Comparison of ENCODE assay signal across 1 cellular context in genomic region chr14:23300687-23301223, GRCh38.
TF ChIP-seq lines count a peak whose summit lies in the region.

No MANE protein-coding gene starts in this region.

TF ChIP-seq in HepG2, 621 proteins besides CTCF, POLR2A, EP300 and RAD21 (continued from another document and continues in another):
- TF ChIP-seq DMAP1 (CRISPR knock-in tag; IDR thresholded peaks at IDR 0.05): no peak
- TF ChIP-seq ZNF678 (CRISPR knock-in tag; IDR thresholded peaks at IDR 0.05): no peak
- TF ChIP-seq DNMT1 (CRISPR knock-in tag; IDR thresholded peaks at IDR 0.05): no peak
- TF ChIP-seq ZNF335 (CRISPR knock-in tag; IDR thresholded peaks at IDR 0.05): peak; percentile 22; the same call in 1 of the 2 replicates
- peak; percentile 47; the same call in 1 of the 2 replicates for TF ChIP-seq FOXO1 (CRISPR knock-in tag; IDR thresholded peaks at IDR 0.05)
- TF ChIP-seq GATA4 (IDR thresholded peaks at IDR 0.05; ENCODE audit: borderline replicate concordance, low read depth): no peak
- no peak; the same call in 1 of the 2 replicates for TF ChIP-seq ZNF691 (CRISPR knock-in tag; IDR thresholded peaks at IDR 0.05; ENCODE audit: borderline replicate concordance, low read depth)
- TF ChIP-seq ARHGAP35 (CRISPR knock-in tag; IDR thresholded peaks at IDR 0.05; ENCODE audit: borderline replicate concordance): 0 out of 2 replicates have a peak, but pooled peaks have one; percentile 70
- no peak for TF ChIP-seq CHD2 (IDR thresholded peaks at IDR 0.05; ENCODE audit: low read depth, low read length)
- 0 out of 2 replicates have a peak, but pooled peaks have one; percentile 8 for TF ChIP-seq CHD4 (IDR thresholded peaks at IDR 0.05; ENCODE audit: borderline replicate concordance, low read length)
- no peak for TF ChIP-seq ZNF562 (CRISPR knock-in tag; IDR thresholded peaks at IDR 0.05; ENCODE audit: borderline replicate concordance)
- TF ChIP-seq TEAD3 (CRISPR knock-in tag; optimal IDR thresholded peaks at IDR 0.05; ENCODE audit: borderline replicate concordance): peak; percentile 58
- TF ChIP-seq FOSL1 (CRISPR knock-in tag; IDR thresholded peaks at IDR 0.05; ENCODE audit: borderline replicate concordance): no peak
- TF ChIP-seq ZNF580 (CRISPR knock-in tag; IDR thresholded peaks at IDR 0.05; ENCODE audit: borderline replicate concordance, low read depth): peak; percentile 7; the same call in 1 of the 2 replicates
- TF ChIP-seq KDM5B (CRISPR knock-in tag; IDR thresholded peaks at IDR 0.05; ENCODE audit: borderline replicate concordance): no peak
- 0 out of 2 replicates have a peak, but pooled peaks have one; percentile 56 for TF ChIP-seq ZNF713 (CRISPR knock-in tag; IDR thresholded peaks at IDR 0.05)
- TF ChIP-seq ZSCAN22 (CRISPR knock-in tag; IDR thresholded peaks at IDR 0.05): peak; percentile 52; the same call in 1 of the 2 replicates
- TF ChIP-seq ZNF224 (CRISPR knock-in tag; IDR thresholded peaks at IDR 0.05): 0 out of 2 replicates have a peak, but pooled peaks have one; percentile 43
- TF ChIP-seq CEBPG (CRISPR knock-in tag; IDR thresholded peaks at IDR 0.05): peak; percentile 2; the same call in 1 of the 2 replicates
- TF ChIP-seq NFAT5 (CRISPR knock-in tag; IDR thresholded peaks at IDR 0.05): no peak; the same call in 1 of the 2 replicates
- TF ChIP-seq CENPT (CRISPR knock-in tag; IDR thresholded peaks at IDR 0.05; ENCODE audit: low read depth): no peak
- 0 out of 2 replicates have a peak, but pooled peaks have one; percentile 10 for TF ChIP-seq ZKSCAN5 (CRISPR knock-in tag; IDR thresholded peaks at IDR 0.05)
- no peak for TF ChIP-seq ZNF275 (CRISPR knock-in tag; IDR thresholded peaks at IDR 0.05; ENCODE audit: borderline replicate concordance)
- TF ChIP-seq PCBP2 (optimal IDR thresholded peaks at IDR 0.05; ENCODE audit: low read depth, low read length, poor library complexity, severe bottlenecking): peak; percentile 51
- no peak; the same call in 1 of the 2 replicates for TF ChIP-seq ZNF34 (CRISPR knock-in tag; IDR thresholded peaks at IDR 0.05; ENCODE audit: borderline replicate concordance)
- TF ChIP-seq MLLT10 (CRISPR knock-in tag; IDR thresholded peaks at IDR 0.05): no peak
- peak; percentile 60 for TF ChIP-seq MTERF4 (CRISPR knock-in tag; IDR thresholded peaks at IDR 0.05)
- TF ChIP-seq ZNF12 (CRISPR knock-in tag; IDR thresholded peaks at IDR 0.05): no peak
- no peak for TF ChIP-seq GATAD1 (CRISPR knock-in tag; IDR thresholded peaks at IDR 0.05)
- no peak for TF ChIP-seq RORA (CRISPR knock-in tag; IDR thresholded peaks at IDR 0.05)
- no peak for TF ChIP-seq MAFK (conservative IDR thresholded peaks at IDR 0.05 in 1 of 2, IDR thresholded peaks at IDR 0.05 in 1 of 2; ENCODE audit: low read length in 2 of 2)
- TF ChIP-seq TOE1 (CRISPR knock-in tag; IDR thresholded peaks at IDR 0.05): no peak
- no peak for TF ChIP-seq KDM4B (CRISPR knock-in tag; IDR thresholded peaks at IDR 0.05)
- TF ChIP-seq KAT2B (IDR thresholded peaks at IDR 0.05; ENCODE audit: borderline replicate concordance, low read depth, low read length): no peak
- no peak for TF ChIP-seq ZNF709 (CRISPR knock-in tag; IDR thresholded peaks at IDR 0.05)
- no peak for TF ChIP-seq SRSF1 (optimal IDR thresholded peaks at IDR 0.05; ENCODE audit: low read depth, low read length)
- TF ChIP-seq MLX (CRISPR knock-in tag; IDR thresholded peaks at IDR 0.05): no peak
- peak; percentile 46; the same call in 1 of the 2 replicates for TF ChIP-seq ZNF317 (CRISPR knock-in tag; IDR thresholded peaks at IDR 0.05)
- no peak for TF ChIP-seq PRMT3 (CRISPR knock-in tag; IDR thresholded peaks at IDR 0.05; ENCODE audit: borderline replicate concordance, low read depth)
- TF ChIP-seq MED1 (CRISPR knock-in tag; IDR thresholded peaks at IDR 0.05): no peak
- TF ChIP-seq ZNF800 (CRISPR knock-in tag; IDR thresholded peaks at IDR 0.05): no peak
- 0 out of 2 replicates have a peak, but pooled peaks have one; percentile 8 for TF ChIP-seq FOSL2 (CRISPR knock-in tag; IDR thresholded peaks at IDR 0.05)
- no peak for TF ChIP-seq PRDM15 (CRISPR knock-in tag; IDR thresholded peaks at IDR 0.05)
- TF ChIP-seq ZNF367 (CRISPR knock-in tag; IDR thresholded peaks at IDR 0.05; ENCODE audit: borderline replicate concordance): no peak
- TF ChIP-seq ZNF333 (CRISPR knock-in tag; IDR thresholded peaks at IDR 0.05; ENCODE audit: borderline replicate concordance): peak; percentile 58; the same call in 1 of the 2 replicates
- TF ChIP-seq KLF13 (CRISPR knock-in tag; IDR thresholded peaks at IDR 0.05): 0 out of 2 replicates have a peak, but pooled peaks have one; percentile 89
- TF ChIP-seq ZNF253 (CRISPR knock-in tag; IDR thresholded peaks at IDR 0.05; ENCODE audit: borderline replicate concordance): peak; percentile 51; the same call in 1 of the 2 replicates
- no peak for TF ChIP-seq SNRNP70 (IDR thresholded peaks at IDR 0.05; ENCODE audit: low read depth, low read length)
- no peak for TF ChIP-seq EEA1 (CRISPR knock-in tag; IDR thresholded peaks at IDR 0.05; ENCODE audit: borderline replicate concordance)
- no peak; the same call in 1 of the 2 replicates for TF ChIP-seq DZIP1 (CRISPR knock-in tag; IDR thresholded peaks at IDR 0.05)
